Comparison of ENCODE assay signal across 8 cellular contexts in genomic region chr2:111705206-111705605, GRCh38.
DNase-seq lines count a peak whose midpoint lies in the region; ATAC-seq and TF ChIP-seq lines count a peak whose summit lies in the region.

No MANE protein-coding gene starts in this region.

- POLR2A ChIA-PET in activated CD4-positive, alpha-beta T cell treated with anti-CD3 and anti-CD28 coated beads for 36 hours (lab: Charles Lee), result no interaction called here

- DNase-seq in activated CD4-positive, alpha-beta T cell treated with anti-CD3 and anti-CD28 coated beads for 36 hours, result no peak
- no peak for DNase-seq in activated CD4-positive, alpha-beta T cell treated with anti-CD3 and anti-CD28 coated beads, Interleukin-2, amount 50 U/mL, for 1 hour
- no peak for DNase-seq in activated T-helper 1 cell treated with anti-CD3 and anti-CD28 coated beads, Interleukin-12 subunit alpha, Interleukin-12 subunit beta, Interleukin-2, Interleukin-4 antibody, amounts not matched to agents 30 ng/mL and 10 ng/mL and 1 ng/mL, durations not matched to agents 14 hours and 24 hours and 36 hours (ENCODE audit: low spot score)
- DNase-seq in osteocyte (ENCODE audit: extremely low spot score, unreplicated experiment) (no peak), OCI-M1 (lab: John Stamatoyannopoulos, UW) (no peak), HCEC 1CT (no peak), NCI-H526 treated with DMSO at 0.1 percent for 48 hours (lab: John Stamatoyannopoulos, UW) (no peak)

- no peak for TF ChIP-seq CTCF in osteocyte (IDR thresholded peaks at IDR 0.05)

- no peaks in the 10 kb centered on the region for H3K36me3 Mint-ChIP-seq in activated CD4-positive, alpha-beta T cell treated with anti-CD3 and anti-CD28 coated beads for 36 hours (ENCODE audit: low read depth)
- H3K36me3 Mint-ChIP-seq in activated T-helper 1 cell treated with anti-CD3 and anti-CD28 coated beads, Interleukin-12 subunit alpha, Interleukin-12 subunit beta, Interleukin-2, Interleukin-4 antibody, amounts not matched to agents 30 ng/mL and 10 ng/mL and 1 ng/mL, durations not matched to agents 14 hours and 24 hours and 36 hours (ENCODE audit: low read depth), result no peaks in the 10 kb centered on the region
- H3K36me3 Mint-ChIP-seq in osteocyte (ENCODE audit: unreplicated experiment), result no peaks in the 10 kb centered on the region

- CTCF ChIA-PET in activated CD4-positive, alpha-beta T cell treated with anti-CD3 and anti-CD28 coated beads for 36 hours (lab: Charles Lee), result interaction anchor here (0.9 kb wide), 1 partner anchor 13 kb away, joined by 4 read pairs; no protein-coding TSS in a partner anchor

- ATAC-seq in activated CD4-positive, alpha-beta T cell treated with anti-CD3 and anti-CD28 coated beads for 36 hours, result no peak
- peak; percentile 23 for ATAC-seq in HG03064 (IDR thresholded peaks at IDR 0.05; ENCODE audit: low read depth, unreplicated experiment)

- H3K9me3 Mint-ChIP-seq in activated CD4-positive, alpha-beta T cell treated with anti-CD3 and anti-CD28 coated beads for 36 hours (ENCODE audit: low read depth), result no peaks in the 10 kb centered on the region
- no peaks in the 10 kb centered on the region for H3K9me3 Mint-ChIP-seq in activated T-helper 1 cell treated with anti-CD3 and anti-CD28 coated beads, Interleukin-12 subunit alpha, Interleukin-12 subunit beta, Interleukin-2, Interleukin-4 antibody, amounts not matched to agents 30 ng/mL and 10 ng/mL and 1 ng/mL, durations not matched to agents 14 hours and 24 hours and 36 hours
- no peaks in the 10 kb centered on the region for H3K9me3 Mint-ChIP-seq in osteocyte (ENCODE audit: unreplicated experiment)

- H3K4me1 Mint-ChIP-seq in activated CD4-positive, alpha-beta T cell treated with anti-CD3 and anti-CD28 coated beads for 36 hours, result peaks cover 39% of the 10 kb centered on the region
- H3K4me1 Mint-ChIP-seq in activated T-helper 1 cell treated with anti-CD3 and anti-CD28 coated beads, Interleukin-12 subunit alpha, Interleukin-12 subunit beta, Interleukin-2, Interleukin-4 antibody, amounts not matched to agents 30 ng/mL and 10 ng/mL and 1 ng/mL, durations not matched to agents 14 hours and 24 hours and 36 hours (ENCODE audit: low read depth), result peaks cover 93% of the 10 kb centered on the region
- peaks cover 60% of the 10 kb centered on the region for H3K4me1 Mint-ChIP-seq in osteocyte (ENCODE audit: unreplicated experiment)

- H3K27ac Mint-ChIP-seq in activated CD4-positive, alpha-beta T cell treated with anti-CD3 and anti-CD28 coated beads for 36 hours, result peak overlapping the region; percentile 38
- peak overlapping the region; percentile 86 for H3K27ac Mint-ChIP-seq in activated T-helper 1 cell treated with anti-CD3 and anti-CD28 coated beads, Interleukin-12 subunit alpha, Interleukin-12 subunit beta, Interleukin-2, Interleukin-4 antibody, amounts not matched to agents 30 ng/mL and 10 ng/mL and 1 ng/mL, durations not matched to agents 14 hours and 24 hours and 36 hours
- peak overlapping the region; percentile 70 for H3K27ac Mint-ChIP-seq in osteocyte (ENCODE audit: unreplicated experiment)

- H3K4me3 Mint-ChIP-seq in activated CD4-positive, alpha-beta T cell treated with anti-CD3 and anti-CD28 coated beads for 36 hours, result no peak overlapping the region
- peak overlapping the region; percentile 62 for H3K4me3 Mint-ChIP-seq in activated T-helper 1 cell treated with anti-CD3 and anti-CD28 coated beads, Interleukin-12 subunit alpha, Interleukin-12 subunit beta, Interleukin-2, Interleukin-4 antibody, amounts not matched to agents 30 ng/mL and 10 ng/mL and 1 ng/mL, durations not matched to agents 14 hours and 24 hours and 36 hours
- no peak overlapping the region for H3K4me3 Mint-ChIP-seq in osteocyte (ENCODE audit: unreplicated experiment)

- H3K27me3 Mint-ChIP-seq in activated CD4-positive, alpha-beta T cell treated with anti-CD3 and anti-CD28 coated beads for 36 hours, result peaks cover 24% of the 10 kb centered on the region
- H3K27me3 Mint-ChIP-seq in activated T-helper 1 cell treated with anti-CD3 and anti-CD28 coated beads, Interleukin-12 subunit alpha, Interleukin-12 subunit beta, Interleukin-2, Interleukin-4 antibody, amounts not matched to agents 30 ng/mL and 10 ng/mL and 1 ng/mL, durations not matched to agents 14 hours and 24 hours and 36 hours (ENCODE audit: insufficient read depth), result no peaks in the 10 kb centered on the region
- no peaks in the 10 kb centered on the region for H3K27me3 Mint-ChIP-seq in osteocyte (ENCODE audit: unreplicated experiment)

- intact Hi-C loops in activated CD4-positive, alpha-beta T cell treated with anti-CD3 and anti-CD28 coated beads for 36 hours (cut with DNase I, micrococcal nuclease), result loop anchor here (1.0 to 10.0 kb wide), 6 partner anchors 223 to 890 kb away; no protein-coding TSS in a partner anchor
- intact Hi-C loops in activated T-helper 1 cell treated with anti-CD3 and anti-CD28 coated beads, Interleukin-12 subunit alpha, Interleukin-12 subunit beta, Interleukin-2, Interleukin-4 antibody, amounts not matched to agents 30 ng/mL and 10 ng/mL and 1 ng/mL, durations not matched to agents 14 hours and 24 hours and 36 hours (cut with micrococcal nuclease), result loop anchor here (2.0 to 10.0 kb wide), 2 partner anchors 224 to 960 kb away; no protein-coding TSS in a partner anchor
